Comparison of ENCODE assay signal across 17 cellular contexts in the genomic region with DNA sequence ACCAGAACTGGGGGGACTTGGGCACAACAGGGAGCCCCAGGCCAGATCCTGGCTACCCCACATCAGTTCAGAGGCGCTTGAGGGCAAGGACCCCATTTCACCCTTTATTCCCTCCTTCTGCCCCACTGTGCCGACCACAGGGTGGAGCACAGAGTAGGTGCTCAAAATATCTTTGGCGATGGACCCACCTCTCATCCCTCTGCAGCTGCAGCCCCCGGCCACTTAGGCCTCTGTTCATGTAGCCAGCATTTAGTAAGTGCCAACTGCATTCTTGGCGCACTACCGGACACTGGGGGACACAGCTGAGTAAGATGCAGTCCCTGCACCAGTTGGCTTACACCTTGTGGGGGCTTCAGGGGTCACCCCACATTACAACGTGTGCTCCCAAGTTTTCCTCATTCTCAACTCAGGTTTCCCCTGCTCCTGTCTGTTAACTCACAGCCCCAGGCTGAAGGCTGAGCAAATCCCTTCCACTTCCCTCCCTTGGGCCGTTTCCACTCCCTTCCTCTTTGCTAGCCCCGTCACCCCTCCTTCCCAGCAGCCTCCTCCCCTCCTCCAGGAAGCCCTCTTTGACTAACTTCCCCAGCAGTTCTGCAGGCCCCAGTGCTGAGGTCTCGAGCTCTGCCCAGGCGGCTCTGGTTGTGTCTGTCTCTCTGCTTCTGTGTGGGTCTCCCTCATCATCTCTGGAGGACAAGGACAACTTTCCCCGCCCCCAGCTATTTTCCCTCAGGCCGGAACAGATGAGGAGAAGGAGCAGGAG.
DNase-seq lines count a peak whose midpoint lies in the region; ATAC-seq lines count a peak whose summit lies in the region.
"Had no signal": no experiment of that assay in that cellular context is flagged by ENCODE, and none has a peak within 500 bp of the region (broad histone marks: within the 10 kb centered on the region; RNA-seq: fewer than 3 reads in every experiment).

No MANE protein-coding gene starts in this region.

- no peaks in the 10 kb centered on the region for H3K36me3 ChIP-seq in NT2/D1 (ENCODE audit: insufficient read depth, insufficient read length, low read length)
- H3K36me3 ChIP-seq: gastrocnemius medialis, left lung had no signal

- H3K4me3 Mint-ChIP-seq in dendritic cell treated with granulocyte-macrophage colony-stimulating factor and Interleukin-4, amounts not matched to agents 40 ng/mL and 50 ng/mL, for 4 days = no peak overlapping the region
- H3K4me3 Mint-ChIP-seq in stimulated activated naive B cell treated with anti-CD40 and anti-IgM and Interleukin-4, amounts not matched to agents 10 μg/mL and 1 μg/mL and 100 μg/mL, for 72 hours = no peak overlapping the region

- peaks cover 1% of the 10 kb centered on the region for H3K27me3 Mint-ChIP-seq in dendritic cell treated with granulocyte-macrophage colony-stimulating factor and Interleukin-4, amounts not matched to agents 40 ng/mL and 50 ng/mL, for 4 days
- peaks cover 15 to 29% of the 10 kb centered on the region in 2 donors for H3K27me3 Mint-ChIP-seq in stimulated activated naive B cell treated with anti-CD40 and anti-IgM and Interleukin-4, amounts not matched to agents 10 μg/mL and 1 μg/mL and 100 μg/mL, for 72 hours

- peak; percentile 39 for DNase-seq in SIG-M5 treated with dmso at 0.1 percent for 504 hours (lab: John Stamatoyannopoulos, UW; ENCODE audit: unreplicated experiment)
- no peak for DNase-seq in SIG-M5 (lab: John Stamatoyannopoulos, UW)
- no peak for DNase-seq in NT2/D1 (ENCODE audit: low read depth, low spot score)
- DNase-seq in stimulated activated naive B cell treated with anti-CD40 and anti-IgM and Interleukin-4, amounts not matched to agents 10 μg/mL and 1 μg/mL and 100 μg/mL, for 72 hours = no peak
- DNase-seq in HK-2 (ENCODE audit: unreplicated experiment) = no peak
- DNase-seq in RKO (ENCODE audit: low spot score) = no peak
- DNase-seq: 8988T; activated effector memory CD4-positive, alpha-beta T cell treated with Interleukin-2 at 50 U/mL for 16 hours; gastrocnemius medialis; KG1; NCI-H1105 treated with DMSO at 0.1 percent for 48 hours; NCI-H2171; stimulated activated CD4-positive, alpha-beta T cell treated with anti-CD3 and anti-CD28 coated beads, Interleukin-12 subunit alpha, Interleukin-12 subunit beta, amount 100 ng/mL, for 4 hours; stimulated activated naive CD4-positive, alpha-beta T cell had no signal

- peaks cover 16% of the 10 kb centered on the region for H3K4me1 ChIP-seq in NT2/D1 (ENCODE audit: insufficient read depth, insufficient read length)

- no peaks in the 10 kb centered on the region for H3K9me3 ChIP-seq in NT2/D1 (ENCODE audit: insufficient read depth, low read length)
- H3K9me3 ChIP-seq: gastrocnemius medialis, left lung had no signal

- H3K4me1 Mint-ChIP-seq in dendritic cell treated with granulocyte-macrophage colony-stimulating factor and Interleukin-4, amounts not matched to agents 40 ng/mL and 50 ng/mL, for 4 days (ENCODE audit: low read depth) = peaks cover 36% of the 10 kb centered on the region
- peaks cover 7% of the 10 kb centered on the region in 2 donors for H3K4me1 Mint-ChIP-seq in stimulated activated naive B cell treated with anti-CD40 and anti-IgM and Interleukin-4, amounts not matched to agents 10 μg/mL and 1 μg/mL and 100 μg/mL, for 72 hours

- H3K36me3 Mint-ChIP-seq in dendritic cell treated with granulocyte-macrophage colony-stimulating factor and Interleukin-4, amounts not matched to agents 40 ng/mL and 50 ng/mL, for 4 days (ENCODE audit: low read depth) = no peaks in the 10 kb centered on the region
- H3K36me3 Mint-ChIP-seq in stimulated activated naive B cell treated with anti-CD40 and anti-IgM and Interleukin-4, amounts not matched to agents 10 μg/mL and 1 μg/mL and 100 μg/mL, for 72 hours = no peaks in the 10 kb centered on the region

- H3K4me3 ChIP-seq in NT2/D1 (ENCODE audit: insufficient read length, low read depth) = no peak overlapping the region
- H3K4me3 ChIP-seq: gastrocnemius medialis, left lung had no signal

- H3K9ac ChIP-seq in NT2/D1 (ENCODE audit: insufficient read length, low read depth) = peak overlapping the region; percentile 39

- H3K27me3 ChIP-seq in NT2/D1 (ENCODE audit: insufficient read depth, insufficient read length) = no peaks in the 10 kb centered on the region
- H3K27me3 ChIP-seq: gastrocnemius medialis, left lung had no signal

- no peak for ATAC-seq in stimulated activated naive B cell treated with anti-CD40 and anti-IgM and Interleukin-4, amounts not matched to agents 10 μg/mL and 1 μg/mL and 100 μg/mL, for 72 hours (replicated peaks)
- no peak for ATAC-seq in GM21526 (IDR thresholded peaks at IDR 0.05; ENCODE audit: low FRiP score, unreplicated experiment)
- ATAC-seq: gastrocnemius medialis, left lung had no signal

- no peaks in the 10 kb centered on the region for H3K9me3 Mint-ChIP-seq in dendritic cell treated with granulocyte-macrophage colony-stimulating factor and Interleukin-4, amounts not matched to agents 40 ng/mL and 50 ng/mL, for 4 days
- no peaks in the 10 kb centered on the region for H3K9me3 Mint-ChIP-seq in stimulated activated naive B cell treated with anti-CD40 and anti-IgM and Interleukin-4, amounts not matched to agents 10 μg/mL and 1 μg/mL and 100 μg/mL, for 72 hours

- peak overlapping the region; percentile 36 for H3K27ac Mint-ChIP-seq in dendritic cell treated with granulocyte-macrophage colony-stimulating factor and Interleukin-4, amounts not matched to agents 40 ng/mL and 50 ng/mL, for 4 days
- peak overlapping the region; percentile 38 for H3K27ac Mint-ChIP-seq in stimulated activated naive B cell treated with anti-CD40 and anti-IgM and Interleukin-4, amounts not matched to agents 10 μg/mL and 1 μg/mL and 100 μg/mL, for 72 hours

- intact Hi-C loops in dendritic cell treated with granulocyte-macrophage colony-stimulating factor and Interleukin-4, amounts not matched to agents 40 ng/mL and 50 ng/mL, for 4 days (cut with micrococcal nuclease) = no loop called here
